8 cellular contexts compared by ENCODE assay signal in the genomic region with DNA sequence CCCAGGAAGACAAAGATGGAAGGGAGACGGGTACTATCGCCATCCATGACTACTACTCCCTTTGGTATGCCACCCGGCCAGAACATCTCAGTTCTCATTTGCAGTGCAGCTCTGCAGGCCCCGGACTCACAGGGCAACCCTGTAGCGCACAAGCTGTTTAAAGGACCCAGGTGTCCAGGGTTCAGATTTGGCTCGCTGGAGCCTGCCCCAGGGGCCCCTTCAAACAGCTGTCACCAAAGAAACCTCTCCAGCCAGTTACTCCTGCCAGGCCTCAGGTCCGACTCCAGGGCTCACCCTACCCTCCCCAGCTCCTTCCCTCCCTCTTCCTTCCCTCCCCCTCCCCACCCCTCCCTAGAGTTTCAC. TPM values are rescaled to one million over a fixed set of nuclear protein-coding genes. Genes with fewer than 3 reads are reported as not detected.
A peak's percentile ranks its signal among the peaks of the same experiment; 100 is the strongest.
DNase-seq lines count a peak whose midpoint lies in the region; ATAC-seq, FAIRE-seq and TF ChIP-seq lines count a peak whose summit lies in the region.
"Had no signal": no experiment of that assay in that cellular context is flagged by ENCODE, and none has a peak within 500 bp of the region (broad histone marks: within the 10 kb centered on the region; RNA-seq: fewer than 3 reads in every experiment).

No MANE protein-coding gene starts in this region.

- no peak for TF ChIP-seq CTCF in keratinocyte (optimal IDR thresholded peaks at IDR 0.05 in 1 of 3, IDR thresholded peaks at IDR 0.05 in 1 of 3, conservative IDR thresholded peaks at IDR 0.05 in 1 of 3; ENCODE audit: extremely low read depth in 1 of 3, insufficient read depth in 2 of 3, low read length in 3 of 3)

- H3K9me1 ChIP-seq in keratinocyte (ENCODE audit: control insufficient read depth, extremely low read depth, insufficient read depth, low read length), result no peaks in the 10 kb centered on the region

- H3K4me1 Mint-ChIP-seq in activated CD4-positive, alpha-beta memory T cell treated with anti-CD3 and anti-CD28 coated beads, Interleukin-2, amount 10 ng/mL, durations not matched to agents 7 days and 5 days, result peaks cover 41% of the 10 kb centered on the region

- no peaks in the 10 kb centered on the region for H3K27me3 Mint-ChIP-seq in activated CD4-positive, alpha-beta memory T cell treated with anti-CD3 and anti-CD28 coated beads, Interleukin-2, amount 10 ng/mL, durations not matched to agents 7 days and 5 days

- H3K27ac Mint-ChIP-seq in activated CD4-positive, alpha-beta memory T cell treated with anti-CD3 and anti-CD28 coated beads, Interleukin-2, amount 10 ng/mL, durations not matched to agents 7 days and 5 days, result peak overlapping the region; percentile 76

- H3K9me3 ChIP-seq in HUES6 (ENCODE audit: control insufficient read depth, insufficient read depth, low read depth, low read length) (no peaks in the 10 kb centered on the region), keratinocyte (ENCODE audit: control insufficient read depth, low read depth, low read length) (no peaks in the 10 kb centered on the region), subcutaneous abdominal adipose tissue (ENCODE audit: control insufficient read depth in 5 of 5, low read length in 5 of 5) (no peaks in the 10 kb centered on the region)

- POLR2A ChIA-PET in activated CD4-positive, alpha-beta memory T cell treated with anti-CD3 and anti-CD28 coated beads, Interleukin-2, amount 10 ng/mL, durations not matched to agents 7 days and 5 days (lab: Charles Lee), result interaction anchor here (0.6 to 2.5 kb wide), 7 partner anchors 9 to 142 kb away, joined by 3 to 20 read pairs (median 8); a partner anchor contains a TSS

- H3K27ac ChIP-seq in HUES6 (ENCODE audit: low read depth, low read length) (peak overlapping the region; percentile 95; the same call in 1 of the 2 replicates), keratinocyte (ENCODE audit: control insufficient read depth, insufficient read depth, low read length) (no peak overlapping the region), subcutaneous abdominal adipose tissue (ENCODE audit: low read depth, low read length) (peak overlapping the region; percentile 65)

- H3K27me3 ChIP-seq in HUES6 (ENCODE audit: control insufficient read depth, insufficient read depth, low read length) (no peaks in the 10 kb centered on the region), keratinocyte (ENCODE audit: control insufficient read depth, extremely low read depth, insufficient read depth, low read length) (no peaks in the 10 kb centered on the region), subcutaneous abdominal adipose tissue (ENCODE audit: control insufficient read depth in 5 of 5, insufficient read depth in 4 of 5, low read length in 5 of 5) (no peaks in the 10 kb centered on the region)

- no peaks in the 10 kb centered on the region for H4K20me1 ChIP-seq in keratinocyte (ENCODE audit: control insufficient read depth, extremely low read depth, insufficient read depth, low read length)

- H3K9ac ChIP-seq in HUES6 (ENCODE audit: low read length) (peak overlapping the region; percentile 35), keratinocyte (ENCODE audit: control insufficient read depth, extremely low read depth, insufficient read depth, low read length) (no peak overlapping the region), subcutaneous abdominal adipose tissue (ENCODE audit: low read length in 5 of 5) (no peak overlapping the region)

- H2AFZ ChIP-seq in keratinocyte (ENCODE audit: control insufficient read depth, low read length), result peak overlapping the region; percentile 27

- H3K4me1 ChIP-seq in HUES6 (ENCODE audit: control insufficient read depth, insufficient read depth, low read length) (peaks cover 50% of the 10 kb centered on the region), keratinocyte (ENCODE audit: control insufficient read depth, extremely low read depth, insufficient read depth, low read length) (peaks cover 21% of the 10 kb centered on the region), subcutaneous abdominal adipose tissue (ENCODE audit: control insufficient read depth in 5 of 5, insufficient read depth in 5 of 5, low read length in 5 of 5) (peaks cover 4 to 28% (median 23%) of the 10 kb centered on the region in 5 donors)

- H3K4me2 ChIP-seq in keratinocyte (ENCODE audit: control insufficient read depth, extremely low read depth, insufficient read depth, low read depth, low read length), result peak overlapping the region; percentile 54

- DNase-seq in activated CD4-positive, alpha-beta memory T cell treated with anti-CD3 and anti-CD28 coated beads, Interleukin-2, amount 10 ng/mL, durations not matched to agents 7 days and 5 days, result no peak
- DNase-seq in keratinocyte (ENCODE audit: low read depth, low spot score) (no peak), globus pallidus (ENCODE audit: low spot score) (no peak)
- DNase-seq in stimulated activated CD4-positive, alpha-beta T cell treated with anti-CD3 and anti-CD28 coated beads, Interleukin-2, amount 100 ng/mL, for 48 hours, result no peak

- no peak for FAIRE-seq in keratinocyte (lab: Jason Lieb, UNC)
- FAIRE-seq: small intestine had no signal

- H3K79me2 ChIP-seq in keratinocyte (ENCODE audit: control insufficient read depth, insufficient read depth, low read length), result no peaks in the 10 kb centered on the region

- dilution Hi-C loops in keratinocyte (cut with MboI; ENCODE audit: extremely low pct_ligation_motif_present, low sequenced_read_pairs), result no loop called here

- H3K36me3 Mint-ChIP-seq in activated CD4-positive, alpha-beta memory T cell treated with anti-CD3 and anti-CD28 coated beads, Interleukin-2, amount 10 ng/mL, durations not matched to agents 7 days and 5 days (ENCODE audit: low read depth), result no peaks in the 10 kb centered on the region

- CTCF ChIA-PET in activated CD4-positive, alpha-beta memory T cell treated with anti-CD3 and anti-CD28 coated beads, Interleukin-2, amount 10 ng/mL, durations not matched to agents 7 days and 5 days (lab: Charles Lee), result interaction anchor here (0.9 to 1.4 kb wide), 2 partner anchors 19 to 72 kb away, joined by 4 to 7 read pairs; no protein-coding TSS in a partner anchor

- no peak for ATAC-seq in HG02571 (IDR thresholded peaks at IDR 0.05; ENCODE audit: unreplicated experiment)

- H3K4me3 ChIP-seq in HUES6 (ENCODE audit: low read depth, low read length) (peak overlapping the region; percentile 65), keratinocyte (ENCODE audit: control insufficient read depth in 2 of 3, extremely low read depth in 1 of 3, insufficient read depth in 2 of 3, low read depth in 1 of 3, low read length in 3 of 3) (no peak overlapping the region), subcutaneous abdominal adipose tissue (ENCODE audit: low read depth in 1 of 5, low read length in 5 of 5) (peak overlapping the region in 2 of 5 donors; percentile 38 to 44)

- H3K36me3 ChIP-seq in HUES6 (ENCODE audit: control insufficient read depth, insufficient read depth, low read length), result no peaks in the 10 kb centered on the region
- no peaks in the 10 kb centered on the region for H3K36me3 ChIP-seq in keratinocyte (ENCODE audit: control insufficient read depth in 2 of 2, extremely low read depth in 1 of 2, insufficient read depth in 2 of 2, low read length in 2 of 2)
- no peaks in the 10 kb centered on the region for H3K36me3 ChIP-seq in subcutaneous abdominal adipose tissue (ENCODE audit: control insufficient read depth in 5 of 5, insufficient read depth in 5 of 5, low read length in 5 of 5)

- H3K4me3 Mint-ChIP-seq in activated CD4-positive, alpha-beta memory T cell treated with anti-CD3 and anti-CD28 coated beads, Interleukin-2, amount 10 ng/mL, durations not matched to agents 7 days and 5 days, result peak overlapping the region; percentile 19

- H3K9me3 Mint-ChIP-seq in activated CD4-positive, alpha-beta memory T cell treated with anti-CD3 and anti-CD28 coated beads, Interleukin-2, amount 10 ng/mL, durations not matched to agents 7 days and 5 days, result no peaks in the 10 kb centered on the region

RNA-seq across cellular contexts. Expression of a gene that starts 5.5 kb away (rescaled TPM):
- 100 to 1,000 TPM; 223 to 234 TPM for total RNA-seq in activated CD4-positive, alpha-beta memory T cell treated with anti-CD3 and anti-CD28 coated beads, Interleukin-2, amount 10 ng/mL, durations not matched to agents 7 days and 5 days
- 79.7 to 93.1 TPM (median 81.2 TPM) in 3 replicates for polyA plus RNA-seq in keratinocyte
- 360 TPM for polyA plus RNA-seq in keratinocyte (2011; ENCODE audit: low read depth)
- 77.1 and 92.5 TPM in 2 replicates for polyA plus RNA-seq in keratinocyte (2011; cell fraction: cytosol; rRNA removed)
- polyA plus RNA-seq in keratinocyte (2011; cell fraction: nucleus; rRNA removed), result 223 and 264 TPM in 2 replicates
- polyA plus RNA-seq in keratinocyte (2012; ENCODE audit: low replicate concordance), result 101 and 119 TPM in 2 replicates
- 180 to 319 TPM (median 235 TPM) in 3 replicates for polyA minus RNA-seq in keratinocyte
- 112 TPM for polyA minus RNA-seq in keratinocyte (2011; cell fraction: cytosol; rRNA and poly(A)+ RNA removed)
- 108 and 190 TPM in 2 replicates for polyA minus RNA-seq in keratinocyte (2011; cell fraction: nucleus; rRNA and poly(A)+ RNA removed)

RNA-seq across cellular contexts. Expression of a gene that starts 23.1 kb away (rescaled TPM):
- 1 to 10 TPM; 7.8 to 8.0 TPM for total RNA-seq in activated CD4-positive, alpha-beta memory T cell treated with anti-CD3 and anti-CD28 coated beads, Interleukin-2, amount 10 ng/mL, durations not matched to agents 7 days and 5 days
- 6.7 to 11.7 TPM (median 8.3 TPM) in 3 replicates for polyA plus RNA-seq in keratinocyte
- 1.8 TPM for polyA plus RNA-seq in keratinocyte (2011; ENCODE audit: low read depth)
- 7.1 and 8.1 TPM in 2 replicates for polyA plus RNA-seq in keratinocyte (2011; cell fraction: cytosol; rRNA removed)
- 14.6 and 17.4 TPM in 2 replicates for polyA plus RNA-seq in keratinocyte (2011; cell fraction: nucleus; rRNA removed)
- polyA plus RNA-seq in keratinocyte (2012; ENCODE audit: low replicate concordance), result 6.4 and 12.5 TPM in 2 replicates
- 8.7 to 32.0 TPM (median 9.3 TPM) in 3 replicates for polyA minus RNA-seq in keratinocyte
- 11.5 TPM for polyA minus RNA-seq in keratinocyte (2011; cell fraction: cytosol; rRNA and poly(A)+ RNA removed)
- 12.1 and 13.9 TPM in 2 replicates for polyA minus RNA-seq in keratinocyte (2011; cell fraction: nucleus; rRNA and poly(A)+ RNA removed)

RNA-seq across cellular contexts. Expression of a gene that starts 34.6 kb away (rescaled TPM):
- 1 to 10 TPM; 1.8 TPM for total RNA-seq in activated CD4-positive, alpha-beta memory T cell treated with anti-CD3 and anti-CD28 coated beads, Interleukin-2, amount 10 ng/mL, durations not matched to agents 7 days and 5 days
- 0.07 to 0.21 TPM (median 0.09 TPM) in 3 replicates for polyA plus RNA-seq in keratinocyte
- 1.00 TPM for polyA plus RNA-seq in keratinocyte (2011; ENCODE audit: low read depth)
- polyA plus RNA-seq in keratinocyte (2011; cell fraction: cytosol; rRNA removed), result 0.16 TPM in 1 of 2 replicates, not detected in the other
- 1.2 and 1.4 TPM in 2 replicates for polyA plus RNA-seq in keratinocyte (2011; cell fraction: nucleus; rRNA removed)
- 1.6 TPM in 1 of 2 replicates, not detected in the other for polyA plus RNA-seq in keratinocyte (2012; ENCODE audit: low replicate concordance)
- polyA minus RNA-seq in keratinocyte, result 0.76 TPM in 1 of 3 replicates, not detected in the others
- not detected for polyA minus RNA-seq in keratinocyte (2011; cell fraction: cytosol; rRNA and poly(A)+ RNA removed)
- not detected in 2 replicates for polyA minus RNA-seq in keratinocyte (2011; cell fraction: nucleus; rRNA and poly(A)+ RNA removed)

RNA-seq across cellular contexts. Expression of a gene that starts 44.5 kb away (rescaled TPM):
- 10 to 100 TPM; 46.5 to 50.9 TPM for total RNA-seq in activated CD4-positive, alpha-beta memory T cell treated with anti-CD3 and anti-CD28 coated beads, Interleukin-2, amount 10 ng/mL, durations not matched to agents 7 days and 5 days
- polyA plus RNA-seq in keratinocyte, result 85.9 to 108 TPM (median 94.4 TPM) in 3 replicates
- polyA plus RNA-seq in keratinocyte (2011; ENCODE audit: low read depth), result 80.5 TPM
- 47.6 and 60.9 TPM in 2 replicates for polyA plus RNA-seq in keratinocyte (2011; cell fraction: cytosol; rRNA removed)
- 204 and 213 TPM in 2 replicates for polyA plus RNA-seq in keratinocyte (2011; cell fraction: nucleus; rRNA removed)
- 43.9 and 68.1 TPM in 2 replicates for polyA plus RNA-seq in keratinocyte (2012; ENCODE audit: low replicate concordance)
- polyA minus RNA-seq in keratinocyte, result 42.4 to 61.1 TPM (median 42.9 TPM) in 3 replicates
- polyA minus RNA-seq in keratinocyte (2011; cell fraction: cytosol; rRNA and poly(A)+ RNA removed), result 31.8 TPM
- 46.1 and 59.3 TPM in 2 replicates for polyA minus RNA-seq in keratinocyte (2011; cell fraction: nucleus; rRNA and poly(A)+ RNA removed)

RNA-seq across cellular contexts. Expression of a gene that starts 50.3 kb away (rescaled TPM):
- total RNA-seq in activated CD4-positive, alpha-beta memory T cell treated with anti-CD3 and anti-CD28 coated beads, Interleukin-2, amount 10 ng/mL, durations not matched to agents 7 days and 5 days, result 10 to 100 TPM; 32.2 to 33.8 TPM
- polyA plus RNA-seq in keratinocyte, result 25.5 to 31.6 TPM (median 30.4 TPM) in 3 replicates
- polyA plus RNA-seq in keratinocyte (2011; ENCODE audit: low read depth), result 23.5 TPM
- polyA plus RNA-seq in keratinocyte (2011; cell fraction: cytosol; rRNA removed), result 28.0 and 31.8 TPM in 2 replicates
- 55.8 and 66.2 TPM in 2 replicates for polyA plus RNA-seq in keratinocyte (2011; cell fraction: nucleus; rRNA removed)
- 15.8 and 34.4 TPM in 2 replicates for polyA plus RNA-seq in keratinocyte (2012; ENCODE audit: low replicate concordance)
- 2.2 to 14.1 TPM (median 10.0 TPM) in 3 replicates for polyA minus RNA-seq in keratinocyte
- polyA minus RNA-seq in keratinocyte (2011; cell fraction: cytosol; rRNA and poly(A)+ RNA removed), result 13.2 TPM
- polyA minus RNA-seq in keratinocyte (2011; cell fraction: nucleus; rRNA and poly(A)+ RNA removed), result 5.4 and 14.6 TPM in 2 replicates
